16 cellular contexts compared by ENCODE assay signal in genomic region chrX:69313622-69314290, GRCh38.
DNase-seq lines count a peak whose midpoint lies in the region; ATAC-seq and TF ChIP-seq lines count a peak whose summit lies in the region.
"Had no signal": no experiment of that assay in that cellular context is flagged by ENCODE, and none has a peak within 500 bp of the region (broad histone marks: within the 10 kb centered on the region; RNA-seq: fewer than 3 reads in every experiment).

No MANE protein-coding gene starts in this region.

- no peaks in the 10 kb centered on the region for H3K4me1 Mint-ChIP-seq in osteocyte (ENCODE audit: unreplicated experiment)
- H3K4me1 Mint-ChIP-seq: B cell had no signal

- no peaks in the 10 kb centered on the region for H3K27me3 ChIP-seq in colonic mucosa

- no peaks in the 10 kb centered on the region for H3K4me1 ChIP-seq in HEK293 (ENCODE audit: control insufficient read depth, insufficient read depth, low read length)
- H3K4me1 ChIP-seq in colonic mucosa, result no peaks in the 10 kb centered on the region

- TF ChIP-seq CTCF in C4-2B (conservative IDR thresholded peaks at IDR 0.05) (no peak), HEK293 (tag by site-specific recombination; IDR thresholded peaks at IDR 0.05) (no peak), colonic mucosa (IDR thresholded peaks at IDR 0.05) (no peak), osteocyte (IDR thresholded peaks at IDR 0.05) (no peak)

- no peak overlapping the region for H3K4me3 Mint-ChIP-seq in osteocyte (ENCODE audit: unreplicated experiment)
- H3K4me3 Mint-ChIP-seq: B cell; CD8-positive, alpha-beta T cell had no signal

- no peaks in the 10 kb centered on the region for H3K9me3 Mint-ChIP-seq in osteocyte (ENCODE audit: unreplicated experiment)
- H3K9me3 Mint-ChIP-seq: CD8-positive, alpha-beta T cell had no signal

- H3K27ac ChIP-seq in C4-2B (peak overlapping the region; percentile 40; the same call in 1 of the 2 replicates), HEK293 (ENCODE audit: extremely low read depth, low read depth, low read length) (no peak overlapping the region; the same call in 1 of the 2 replicates), colonic mucosa (no peak overlapping the region), substantia nigra (ENCODE audit: low read depth, low read length, poor library complexity, severe bottlenecking) (no peak overlapping the region)

- H3K9me3 ChIP-seq in HEK293 (ENCODE audit: control insufficient read depth, insufficient read depth, low read depth, low read length) (no peaks in the 10 kb centered on the region), colonic mucosa (no peaks in the 10 kb centered on the region)

- DNase-seq in colonic mucosa (peak; percentile 10), osteocyte (ENCODE audit: extremely low spot score, unreplicated experiment) (peak; percentile 53), substantia nigra (lab: John Stamatoyannopoulos, UW) (no peak), NCI-H1930 (lab: John Stamatoyannopoulos, UW) (no peak), DMS79 treated with DMSO at 0.1 percent for 48 hours (lab: John Stamatoyannopoulos, UW) (no peak)
- DNase-seq: DMS 273 treated with DMSO at 0.1 percent for 48 hours, GF-D8, KG1, NCI-H1436 treated with DMSO at 0.1 percent for 48 hours, NCI-H2081, SHP77 had no signal

- POLR2A ChIA-PET in HEK293 (lab: Yijun Ruan, JAX), result interaction anchor here (0.7 kb wide), 1 partner anchor 486 kb away, joined by 4 read pairs; no protein-coding TSS in a partner anchor

- no peak overlapping the region for H3K4me3 ChIP-seq in HEK293 (ENCODE audit: low read depth, low read length)
- no peak overlapping the region for H3K4me3 ChIP-seq in colonic mucosa

- no peaks in the 10 kb centered on the region for H3K27me3 Mint-ChIP-seq in osteocyte (ENCODE audit: unreplicated experiment)

- CTCF ChIA-PET in HEK293 (lab: Yijun Ruan, JAX), result no interaction called here

- no peak overlapping the region for H3K27ac Mint-ChIP-seq in osteocyte (ENCODE audit: unreplicated experiment)
- H3K27ac Mint-ChIP-seq: B cell; CD8-positive, alpha-beta T cell had no signal

- H3K36me3 ChIP-seq in HEK293 (ENCODE audit: control insufficient read depth in 2 of 2, insufficient read depth in 1 of 2, low read length in 2 of 2) (no peaks in the 10 kb centered on the region), colonic mucosa (no peaks in the 10 kb centered on the region)

- intact Hi-C loops in colonic mucosa (cut with DNase I), result no loop called here

- H3K9ac ChIP-seq in colonic mucosa (ENCODE audit: low read depth in 2 of 2, low read length in 2 of 2), result no peak overlapping the region

- H3K36me3 Mint-ChIP-seq in osteocyte (ENCODE audit: unreplicated experiment), result no peaks in the 10 kb centered on the region
- H3K36me3 Mint-ChIP-seq: CD8-positive, alpha-beta T cell had no signal

- ATAC-seq in GM21381 (IDR thresholded peaks at IDR 0.05; ENCODE audit: unreplicated experiment), result no peak
- ATAC-seq: CD8-positive, alpha-beta T cell had no signal

TF ChIP-seq in HEK293, 187 proteins besides CTCF, POLR2A, EP300 and RAD21:
- TF ChIP-seq ZNF175 (tag by site-specific recombination; IDR thresholded peaks at IDR 0.05) (no peak), PRDM1 (tag by site-specific recombination; IDR thresholded peaks at IDR 0.05) (0 out of 2 replicates have a peak, but pooled peaks have one; percentile 37), WT1 (tag by site-specific recombination; IDR thresholded peaks at IDR 0.05) (peak; percentile 71), ZNF274 (IDR thresholded peaks at IDR 0.05; ENCODE audit: low read length) (no peak), ZNF274 (tag by site-specific recombination; IDR thresholded peaks at IDR 0.05; ENCODE audit: borderline replicate concordance) (no peak), ZNF341 (tag by site-specific recombination; IDR thresholded peaks at IDR 0.05; ENCODE audit: low read depth) (peak; percentile 48; the same call in 1 of the 2 replicates)

Comparison
In these comparisons a context has a peak if more than half of its experiments do, and no peak if none do; other contexts are left out.
1. DNase-seq: peak in colonic mucosa (single experiment) and osteocyte (single experiment); none in substantia nigra (0 of 49), NCI-H1930 (0 of 2) and DMS79 treated with DMSO at 0.1 percent for 48 hours (single experiment).